8 cellular contexts compared by ENCODE assay signal in the genomic region with DNA sequence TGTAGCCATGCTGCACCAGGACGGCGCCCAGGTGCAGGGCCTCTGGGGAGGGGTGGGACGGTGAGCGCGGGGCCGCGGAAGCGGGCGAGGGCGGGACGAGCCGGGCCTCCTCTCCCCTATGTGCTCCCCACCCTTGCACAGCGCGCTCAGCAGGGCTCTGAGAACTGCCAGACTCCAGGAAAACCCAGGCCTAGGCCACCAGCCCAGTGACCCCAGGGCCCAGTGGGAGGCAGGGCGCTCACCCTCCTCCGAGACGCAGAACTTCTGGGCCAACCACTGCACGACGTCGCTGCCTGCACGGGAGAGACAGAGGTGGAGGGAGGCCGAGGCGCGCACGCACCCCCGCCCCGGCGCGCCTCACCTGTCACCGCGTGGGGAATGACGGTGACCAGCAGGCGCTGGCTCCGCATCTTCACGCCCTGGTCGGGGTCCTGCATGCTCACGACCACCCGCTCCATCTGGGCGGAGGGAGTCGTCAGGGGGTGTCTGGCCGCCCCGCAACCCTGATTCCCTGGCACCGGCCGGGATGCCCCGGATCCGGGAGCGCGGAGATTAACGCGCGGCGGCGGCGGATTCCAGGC. TPM values are rescaled to one million over a fixed set of nuclear protein-coding genes. Genes with fewer than 3 reads are reported as not detected.
DNase-seq lines count a peak whose midpoint lies in the region; ATAC-seq and TF ChIP-seq lines count a peak whose summit lies in the region.

No MANE protein-coding gene starts in this region.

- no TSS peak for BruUV-seq in PC-3 (replicated peaks; lab: Mats Ljungman, UMichigan)

- H3K9ac ChIP-seq in PC-3 (ENCODE audit: low read length): no peak overlapping the region
- no peak overlapping the region for H3K9ac ChIP-seq in neural progenitor cell

- POLR2A ChIA-PET in CD4-positive, alpha-beta memory T cell (lab: Charles Lee; ENCODE audit: partially characterized antibody): no interaction called here
- POLR2A ChIA-PET in PC-3 (lab: Charles Lee; ENCODE audit: unreplicated experiment): no interaction called here

- no peak overlapping the region for H3K27ac Mint-ChIP-seq in CD4-positive, alpha-beta memory T cell
- no peak overlapping the region for H3K27ac Mint-ChIP-seq in neural progenitor cell

- peaks cover 4 to 8% of the 10 kb centered on the region in 2 donors for H3K27me3 Mint-ChIP-seq in CD4-positive, alpha-beta memory T cell
- H3K27me3 Mint-ChIP-seq in neural progenitor cell (ENCODE audit: insufficient read depth, low read depth): peaks cover 25% of the 10 kb centered on the region

- H3K4me3 ChIP-seq in CD4-positive, alpha-beta memory T cell (ENCODE audit: low read length in 2 of 2): peak overlapping the region in 1 of 2 donors; percentile 24
- H3K4me3 ChIP-seq in PC-3 (ENCODE audit: low read length) (peak overlapping the region; percentile 52; the same call in 1 of the 2 replicates), esophagus (ENCODE audit: low read depth in 1 of 2, low read length in 2 of 2) (peak overlapping the region; percentile 45 to 46), neural progenitor cell (peak overlapping the region; percentile 53)

- H3K4me1 ChIP-seq in CD4-positive, alpha-beta memory T cell (ENCODE audit: insufficient read depth, low read length): peaks cover 14% of the 10 kb centered on the region
- H3K4me1 ChIP-seq in PC-3 (ENCODE audit: insufficient read depth, low read length) (no peaks in the 10 kb centered on the region), esophagus (ENCODE audit: control insufficient read depth in 2 of 2, insufficient read depth in 2 of 2, low read length in 1 of 2) (peaks cover 5 to 6% of the 10 kb centered on the region in 2 donors), neural progenitor cell (peaks cover 10% of the 10 kb centered on the region)

- intact Hi-C loops in CD4-positive, alpha-beta memory T cell (cut with micrococcal nuclease): no loop called here
- intact Hi-C loops in PC-3 (cut with micrococcal nuclease): no loop called here

- H3K4me2 ChIP-seq in PC-3 (ENCODE audit: low read length): peak overlapping the region; percentile 81
- H3K4me2 ChIP-seq in neural progenitor cell: peak overlapping the region; percentile 92

- CTCF ChIA-PET in CD4-positive, alpha-beta memory T cell (lab: Charles Lee; ENCODE audit: partially characterized antibody): no interaction called here
- CTCF ChIA-PET in PC-3 (lab: Charles Lee): no interaction called here

- H3K4me3 Mint-ChIP-seq in CD4-positive, alpha-beta memory T cell: peak overlapping the region in 4 of 8 donors; percentile 64 to 77 (median 68)
- peak overlapping the region; percentile 65 for H3K4me3 Mint-ChIP-seq in neural progenitor cell

- no peaks in the 10 kb centered on the region for H3K9me2 ChIP-seq in PC-3 (replicated peaks; ENCODE audit: low read length)

- no peaks in the 10 kb centered on the region for H3K36me3 ChIP-seq in CD4-positive, alpha-beta memory T cell (ENCODE audit: insufficient read depth, low read length)
- H3K36me3 ChIP-seq in PC-3 (ENCODE audit: low read depth, low read length): no peaks in the 10 kb centered on the region
- no peaks in the 10 kb centered on the region for H3K36me3 ChIP-seq in esophagus (ENCODE audit: control insufficient read depth in 2 of 2, insufficient read depth in 2 of 2, low read length in 1 of 2)
- H3K36me3 ChIP-seq in neural progenitor cell: no peaks in the 10 kb centered on the region

- H3K9me3 ChIP-seq in CD4-positive, alpha-beta memory T cell (ENCODE audit: control insufficient read depth in 1 of 2, low read length in 2 of 2): no peaks in the 10 kb centered on the region
- H3K9me3 ChIP-seq in PC-3 (ENCODE audit: low read length) (no peaks in the 10 kb centered on the region), esophagus (ENCODE audit: control insufficient read depth in 2 of 2, insufficient read depth in 1 of 2, low read depth in 1 of 2, low read length in 1 of 2) (no peaks in the 10 kb centered on the region), neural progenitor cell (ENCODE audit: low read depth) (no peaks in the 10 kb centered on the region)

- H3F3A ChIP-seq in PC-3 (ENCODE audit: low read length, unreplicated experiment) (no peaks in the 10 kb centered on the region), neural progenitor cell (ENCODE audit: low read depth) (peaks cover 18% of the 10 kb centered on the region)

- ATAC-seq in PC-3: peak; percentile 42
- ATAC-seq in GM21825 (IDR thresholded peaks at IDR 0.05; ENCODE audit: unreplicated experiment): no peak

- H4K20me1 ChIP-seq in PC-3 (ENCODE audit: low read length) (no peaks in the 10 kb centered on the region), neural progenitor cell (ENCODE audit: low read depth) (peaks cover 5% of the 10 kb centered on the region)

- H3K27ac ChIP-seq in CD4-positive, alpha-beta memory T cell (ENCODE audit: low read depth, low read length): no peak overlapping the region
- H3K27ac ChIP-seq in PC-3 (ENCODE audit: low read length) (no peak overlapping the region), esophagus (ENCODE audit: low read depth in 2 of 2, low read length in 1 of 2) (no peak overlapping the region), neural progenitor cell (no peak overlapping the region)

- WGBS in esophagus, 2 donors: 2 to 3% methylated on average over 39 to 54 of the region's 54 CpGs

- H3K9me3 Mint-ChIP-seq in CD4-positive, alpha-beta memory T cell: no peaks in the 10 kb centered on the region
- H3K9me3 Mint-ChIP-seq in neural progenitor cell: no peaks in the 10 kb centered on the region

- H3K27me3 ChIP-seq in CD4-positive, alpha-beta memory T cell (ENCODE audit: insufficient read depth, low read length): no peaks in the 10 kb centered on the region
- H3K27me3 ChIP-seq in PC-3 (ENCODE audit: low read length) (no peaks in the 10 kb centered on the region), esophagus (ENCODE audit: control insufficient read depth in 1 of 2, insufficient read depth in 2 of 2, low read length in 2 of 2) (peaks cover 0 to 3% of the 10 kb centered on the region in 2 donors), neural progenitor cell (peaks cover 71% of the 10 kb centered on the region)

- H3K4me1 Mint-ChIP-seq in CD4-positive, alpha-beta memory T cell: peaks cover 6 to 9% (median 8%) of the 10 kb centered on the region in 4 donors
- peaks cover 3% of the 10 kb centered on the region for H3K4me1 Mint-ChIP-seq in neural progenitor cell

- DNase-seq in CD4-positive, alpha-beta memory T cell: peak in 3 of 5 donors; percentile 16 to 29 (median 23)
- DNase-seq in PC-3: no peak
- peak; percentile 53 for DNase-seq in neural progenitor cell (ENCODE audit: low spot score)
- DNase-seq in NCI-H1105 (lab: John Stamatoyannopoulos, UW): no peak
- no peak for DNase-seq in NCI-H345 (lab: John Stamatoyannopoulos, UW)
- DNase-seq in NCI-H82 (lab: John Stamatoyannopoulos, UW): no peak

- H3K36me3 Mint-ChIP-seq in CD4-positive, alpha-beta memory T cell: no peaks in the 10 kb centered on the region
- no peaks in the 10 kb centered on the region for H3K36me3 Mint-ChIP-seq in neural progenitor cell

- peak overlapping the region; percentile 55; the same call in 1 of the 2 replicates for H2AFZ ChIP-seq in PC-3 (ENCODE audit: low read length)
- H2AFZ ChIP-seq in neural progenitor cell (replicated peaks): peak overlapping the region; percentile 76

- no peaks in the 10 kb centered on the region for H3K79me2 ChIP-seq in PC-3 (ENCODE audit: low read length)
- H3K79me2 ChIP-seq in neural progenitor cell (ENCODE audit: low read depth): no peaks in the 10 kb centered on the region

- no peak for TF ChIP-seq CTCF in PC-3 (conservative IDR thresholded peaks at IDR 0.05; ENCODE audit: low read depth, low read length)
- TF ChIP-seq CTCF in neural progenitor cell (IDR thresholded peaks at IDR 0.05): no peak

RNA-seq across cellular contexts. Expression of a gene that starts 0.6 kb away (rescaled TPM):
- under 1 TPM in 1 of 2 experiments, not detected in 1; 0.44 TPM for total RNA-seq in CD4-positive, alpha-beta memory T cell
- polyA plus RNA-seq in CD4-positive, alpha-beta memory T cell: not detected
- total RNA-seq in PC-3 (2014; rRNA removed) (1.2 and 1.5 TPM in 2 replicates), neural progenitor cell (ENCODE audit: low replicate concordance) (0.52 and 0.96 TPM in 2 replicates)
- polyA plus RNA-seq in esophagus: 1 to 10 TPM; 6.3 to 7.9 TPM

RNA-seq across cellular contexts. Expression of a gene that starts 5.3 kb away (rescaled TPM):
- under 1 TPM in 1 of 2 experiments, not detected in 1; 0.96 TPM for total RNA-seq in CD4-positive, alpha-beta memory T cell
- not detected for polyA plus RNA-seq in CD4-positive, alpha-beta memory T cell
- total RNA-seq in PC-3 (2014; rRNA removed) (0.35 TPM in 1 of 2 replicates, not detected in the other), neural progenitor cell (ENCODE audit: low replicate concordance) (0.84 TPM in 1 of 2 replicates, not detected in the other)
- under 1 TPM; 0.24 to 0.33 TPM for polyA plus RNA-seq in esophagus

RNA-seq across cellular contexts. Expression of a gene that starts 7.8 kb away (rescaled TPM):
- not detected for total RNA-seq in CD4-positive, alpha-beta memory T cell
- polyA plus RNA-seq in CD4-positive, alpha-beta memory T cell: not detected
- not detected in 2 replicates for total RNA-seq in PC-3 (2014; rRNA removed)
- polyA plus RNA-seq in esophagus: under 1 TPM; 0.27 to 0.53 TPM
- 0.53 TPM in 1 of 2 replicates, not detected in the other for total RNA-seq in neural progenitor cell (ENCODE audit: low replicate concordance)

RNA-seq across cellular contexts. Expression of a gene that starts 40.5 kb away (rescaled TPM):
- total RNA-seq in CD4-positive, alpha-beta memory T cell: 10 to 100 TPM; 34.8 to 41.1 TPM
- polyA plus RNA-seq in CD4-positive, alpha-beta memory T cell: 10 to 100 TPM; 18.2 to 35.1 TPM
- total RNA-seq in PC-3 (2014; rRNA removed): 31.4 and 38.0 TPM in 2 replicates
- polyA plus RNA-seq in esophagus: 10 to 100 TPM; 35.9 to 39.6 TPM
- total RNA-seq in neural progenitor cell (ENCODE audit: low replicate concordance): 115 and 159 TPM in 2 replicates

RNA-seq across cellular contexts. Expression of a gene that starts 45.9 kb away (rescaled TPM):
- 100 to 1,000 TPM; 147 to 157 TPM for total RNA-seq in CD4-positive, alpha-beta memory T cell
- polyA plus RNA-seq in CD4-positive, alpha-beta memory T cell: 10 to 100 TPM in 1 of 2 donors, 1 to 10 TPM in 1; 5.1 to 12.9 TPM
- total RNA-seq in PC-3 (2014; rRNA removed) (46.0 and 61.9 TPM in 2 replicates), neural progenitor cell (ENCODE audit: low replicate concordance) (198 and 231 TPM in 2 replicates)
- polyA plus RNA-seq in esophagus: 100 to 1,000 TPM in 1 of 2 donors, 10 to 100 TPM in 1; 37.0 to 102 TPM

Comparison
In these comparisons a context has a peak if more than half of its experiments do, and no peak if none do; other contexts are left out.
1. DNase-seq: peak in CD4-positive, alpha-beta memory T cell (3 of 5) and neural progenitor cell (single experiment); none in PC-3 (single experiment), NCI-H1105 (single experiment), NCI-H345 (single experiment) and NCI-H82 (single experiment).